ENCODE assay signal across 8 cellular contexts in the genomic region with DNA sequence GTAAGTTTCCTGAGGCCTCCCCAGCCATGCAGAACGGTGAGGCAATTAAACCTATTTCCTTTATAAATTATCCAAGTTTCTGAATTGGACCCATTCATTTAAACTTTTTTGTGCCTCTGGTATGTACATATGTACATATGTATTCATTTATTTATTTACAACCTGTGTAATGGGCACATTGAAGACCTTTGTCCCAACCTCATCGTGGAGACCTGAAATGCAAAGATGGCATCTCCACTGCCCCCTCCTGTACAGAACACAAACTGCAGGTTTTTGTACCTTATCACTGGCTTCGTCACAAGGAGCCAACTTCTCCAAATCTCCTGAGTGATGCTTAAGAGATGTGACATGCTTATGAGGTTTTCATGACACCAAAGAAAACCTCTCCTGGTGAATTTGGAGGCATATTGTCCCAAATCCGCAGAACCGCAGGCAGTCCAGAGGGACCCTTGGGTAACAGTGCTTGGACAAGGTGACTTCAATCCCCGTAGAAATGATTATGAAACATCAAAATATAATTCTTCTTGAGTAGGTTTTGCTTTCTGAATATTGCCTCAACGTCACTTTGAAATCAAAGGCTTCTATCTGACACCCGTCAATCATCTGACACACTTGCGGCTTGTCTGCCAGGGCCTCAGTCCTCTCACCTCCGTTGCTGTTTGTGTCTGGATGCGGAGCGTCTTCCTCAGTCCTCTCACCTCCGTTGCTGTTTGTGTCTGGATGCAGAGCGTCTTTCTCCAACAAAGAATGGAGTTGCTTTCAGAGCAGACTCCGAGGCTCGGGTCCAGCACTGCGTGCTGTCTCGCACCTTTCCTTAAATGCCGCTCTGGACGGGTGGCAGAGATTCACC.
DNase-seq lines count a peak whose midpoint lies in the region; ATAC-seq and TF ChIP-seq lines count a peak whose summit lies in the region.

No MANE protein-coding gene starts in this region.

- POLR2A ChIA-PET in HEK293T (lab: Yijun Ruan, JAX): no interaction called here

- H3K9me3 ChIP-seq in lower lobe of right lung (no peaks in the 10 kb centered on the region), Peyer's patch (no peaks in the 10 kb centered on the region)

- H3K36me3 ChIP-seq in lower lobe of right lung (no peaks in the 10 kb centered on the region), Peyer's patch (no peaks in the 10 kb centered on the region)

- H3K27me3 ChIP-seq in lower lobe of right lung (ENCODE audit: low read depth): peaks cover 7% of the 10 kb centered on the region
- no peaks in the 10 kb centered on the region for H3K27me3 ChIP-seq in Peyer's patch

- H3K27ac ChIP-seq in VCaP (no peak overlapping the region), lower lobe of right lung (no peak overlapping the region), Peyer's patch (no peak overlapping the region)

- CTCF ChIA-PET in HEK293T (lab: Yijun Ruan, JAX): no interaction called here

- no peak for TF ChIP-seq POLR2A in Peyer's patch (IDR thresholded peaks at IDR 0.05)

- no peak overlapping the region for H3K4me3 ChIP-seq in lower lobe of right lung
- H3K4me3 ChIP-seq in Peyer's patch: no peak overlapping the region

- DNase-seq in EH (ENCODE audit: low read depth) (peak; percentile 25), HEK293T (ENCODE audit: extremely low spot score) (peak; percentile 42), lower lobe of right lung (no peak), Peyer's patch (no peak)

- no peaks in the 10 kb centered on the region for H3K4me1 ChIP-seq in lower lobe of right lung
- no peaks in the 10 kb centered on the region for H3K4me1 ChIP-seq in Peyer's patch

- intact Hi-C loops in lower lobe of right lung (cut with DNase I): no loop called here

- TF ChIP-seq CTCF in VCaP (conservative IDR thresholded peaks at IDR 0.05): peak; percentile 34
- TF ChIP-seq CTCF in lower lobe of right lung (IDR thresholded peaks at IDR 0.05): peak; percentile 36
- peak in 3 of 6 experiments; percentile 21 to 36 (median 32) for TF ChIP-seq CTCF in Peyer's patch (IDR thresholded peaks at IDR 0.05)

- no peak for ATAC-seq in lower lobe of right lung
- ATAC-seq in GM21576 (IDR thresholded peaks at IDR 0.05; ENCODE audit: unreplicated experiment): no peak
- no peak for ATAC-seq in GM19023 (IDR thresholded peaks at IDR 0.05; ENCODE audit: unreplicated experiment)
- no peak for ATAC-seq in GM19455 (IDR thresholded peaks at IDR 0.05; ENCODE audit: unreplicated experiment)

TF ChIP-seq in HEK293T, 16 proteins besides CTCF, POLR2A, EP300 and RAD21:
- no peak for TF ChIP-seq HDGF (IDR thresholded peaks at IDR 0.05; ENCODE audit: borderline replicate concordance)
- no peak for TF ChIP-seq ARNT (IDR thresholded peaks at IDR 0.05)
- no peak for TF ChIP-seq SP1 (IDR thresholded peaks at IDR 0.05)
- no peak for TF ChIP-seq ZNF384 (IDR thresholded peaks at IDR 0.05)
- TF ChIP-seq LEF1 (IDR thresholded peaks at IDR 0.05; ENCODE audit: borderline replicate concordance): no peak
- TF ChIP-seq ELF4 (IDR thresholded peaks at IDR 0.05): no peak
- no peak for TF ChIP-seq L3MBTL2 (conservative IDR thresholded peaks at IDR 0.05)
- TF ChIP-seq SUZ12 (IDR thresholded peaks at IDR 0.05): no peak
- no peak for TF ChIP-seq FOXA1 (IDR thresholded peaks at IDR 0.05)
- no peak for TF ChIP-seq FOXK2 (IDR thresholded peaks at IDR 0.05)
- no peak for TF ChIP-seq FOXM1 (IDR thresholded peaks at IDR 0.05; ENCODE audit: borderline replicate concordance)
- no peak for TF ChIP-seq NFRKB (IDR thresholded peaks at IDR 0.05)
- TF ChIP-seq, protein P1, sequence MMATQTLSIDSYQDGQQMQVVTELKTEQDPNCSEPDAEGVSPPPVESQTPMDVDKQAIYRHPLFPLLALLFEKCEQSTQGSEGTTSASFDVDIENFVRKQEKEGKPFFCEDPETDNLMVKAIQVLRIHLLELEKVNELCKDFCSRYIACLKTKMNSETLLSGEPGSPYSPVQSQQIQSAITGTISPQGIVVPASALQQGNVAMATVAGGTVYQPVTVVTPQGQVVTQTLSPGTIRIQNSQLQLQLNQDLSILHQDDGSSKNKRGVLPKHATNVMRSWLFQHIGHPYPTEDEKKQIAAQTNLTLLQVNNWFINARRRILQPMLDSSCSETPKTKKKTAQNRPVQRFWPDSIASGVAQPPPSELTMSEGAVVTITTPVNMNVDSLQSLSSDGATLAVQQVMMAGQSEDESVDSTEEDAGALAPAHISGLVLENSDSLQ (IDR thresholded peaks at IDR 0.05): no peak
- TF ChIP-seq CTBP1 (IDR thresholded peaks at IDR 0.05; ENCODE audit: borderline replicate concordance): no peak

Comparison
In these comparisons a context has a peak if more than half of its experiments do, and no peak if none do; other contexts are left out.
1. DNase-seq: peak in EH (single experiment) and HEK293T (single experiment); none in lower lobe of right lung (single experiment) and Peyer's patch (0 of 3).